In genomic region chr15:70097337-70098169, GRCh38 we compare ENCODE assay signal across 8 cellular contexts. TPM values are rescaled to one million over a fixed set of nuclear protein-coding genes. Genes with fewer than 3 reads are reported as not detected.
A peak's percentile ranks its signal among the peaks of the same experiment; 100 is the strongest.
DNase-seq lines count a peak whose midpoint lies in the region; ATAC-seq and TF ChIP-seq lines count a peak whose summit lies in the region.

Gene TLE3, minus strand, starts transcription at chr15:70097917. Its CDS starts 1,119 bp downstream, at chr15:70096798.

- H3K4me1 ChIP-seq in IMR-90 (ENCODE audit: control insufficient read depth, insufficient read depth, low read length), result peaks cover 33% of the 10 kb centered on the region
- H3K4me1 ChIP-seq in mucosa of descending colon (ENCODE audit: low read depth), result peaks cover 50% of the 10 kb centered on the region

- CTCF ChIA-PET in IMR-90 (lab: Yijun Ruan, JAX), result interaction anchor here (0.9 kb wide), 1 partner anchor 51 kb away, joined by 3 read pairs; no protein-coding TSS in a partner anchor

- H4K5ac ChIP-seq in IMR-90 (ENCODE audit: low read depth, low read length), result peak within 1 kb of the TSS; percentile 51

- in situ Hi-C loops in IMR-90 (cut with MboI; ENCODE audit: low sequenced_read_pairs), result loop anchor here (25.0 kb wide), 1 partner anchor 390 kb away; no protein-coding TSS in a partner anchor

- H3K56ac ChIP-seq in IMR-90 (ENCODE audit: extremely low read depth, insufficient read depth, low read length), result no peak within 1 kb of the TSS

- H3K27me3 ChIP-seq in IMR-90 (ENCODE audit: control insufficient read depth, insufficient read depth, low read length), result peaks cover 5% of the 10 kb centered on the region

- H2BK15ac ChIP-seq in IMR-90 (ENCODE audit: low read depth, low read length), result no peak within 1 kb of the TSS; the same call in 2 of the 3 replicates

- peak within 1 kb of the TSS; percentile 68; the same call in 1 of the 2 replicates for H2AK5ac ChIP-seq in IMR-90 (ENCODE audit: low read depth, low read length)

- H3K9me1 ChIP-seq in IMR-90 (ENCODE audit: insufficient read depth, low read length), result peaks cover 11% of the 10 kb centered on the region; the same call in 1 of the 2 replicates

- H3K36me3 ChIP-seq in IMR-90 (ENCODE audit: control insufficient read depth, insufficient read depth, low read length) (peaks cover 4% of the 10 kb centered on the region; the same call in 1 of the 2 replicates), mucosa of descending colon (ENCODE audit: low read depth) (peaks cover 5% of the 10 kb centered on the region)

- dilution Hi-C loops in IMR-90 (cut with HindIII; ENCODE audit: low sequenced_read_pairs, unreplicated experiment), result no loop called here

- peak within 1 kb of the TSS; percentile 53; the same call in 1 of the 2 replicates for H4K91ac ChIP-seq in IMR-90 (ENCODE audit: insufficient read depth, low read depth, low read length)

- ATAC-seq in GM21526 (IDR thresholded peaks at IDR 0.05; ENCODE audit: low FRiP score, unreplicated experiment), result peak; percentile 51
- ATAC-seq in IMR-90 (ENCODE audit: low read depth), result peak; percentile 52
- ATAC-seq in mucosa of descending colon, result peak; percentile 58

- WGBS in IMR-90 (ENCODE audit: extremely low coverage in 2 of 2, insufficient read length in 1 of 2), 2 experiments, result 0% methylated on average over 13 of the region's 76 CpGs; no CpG with 5 or more reads in 1 of the 2 experiments

- peak within 1 kb of the TSS; percentile 44 for H3K4me2 ChIP-seq in IMR-90 (ENCODE audit: low read depth, low read length)

- peak; percentile 43 for TF ChIP-seq CTCF in IMR-90 (conservative IDR thresholded peaks at IDR 0.05; ENCODE audit: low read depth, low read length)
- TF ChIP-seq CTCF in epithelial cell of esophagus (IDR thresholded peaks at IDR 0.05; ENCODE audit: insufficient read depth, low read depth, low read length, missing control alignments), result peak; percentile 38
- peak; percentile 28 for TF ChIP-seq CTCF in mucosa of descending colon (IDR thresholded peaks at IDR 0.05)

- H3K14ac ChIP-seq in IMR-90 (replicated peaks; ENCODE audit: low read depth, low read length), result 0 out of 2 replicates have a peak within 1 kb of the TSS, but pooled peaks have one; percentile 22

- peaks cover 7 to 27% of the 10 kb centered on the region in 2 experiments; a peak in 3 of 4 replicates for H3K79me1 ChIP-seq in IMR-90 (ENCODE audit: low read depth in 1 of 2, low read length in 2 of 2)

- BruUV-seq in IMR-90 (replicated peaks; lab: Mats Ljungman, UMichigan), result TSS peak; percentile 61

- H3K23ac ChIP-seq in IMR-90 (ENCODE audit: low read depth, low read length), result peak within 1 kb of the TSS; percentile 43; the same call in 1 of the 2 replicates

- H3K18ac ChIP-seq in IMR-90 (ENCODE audit: low read depth, low read length), result peak within 1 kb of the TSS; percentile 30; the same call in 1 of the 2 replicates

- H3K27ac ChIP-seq in IMR-90 (ENCODE audit: insufficient read depth, low read length), result peak within 1 kb of the TSS; percentile 66

- H3K9ac ChIP-seq in IMR-90 (ENCODE audit: low read depth, low read length), result peak within 1 kb of the TSS; percentile 79

- peak within 1 kb of the TSS; percentile 67 for H3K4ac ChIP-seq in IMR-90 (ENCODE audit: low read depth, low read length)

- peak; percentile 91 for TF ChIP-seq POLR2A in IMR-90 (IDR thresholded peaks at IDR 0.05; ENCODE audit: low read depth, low read length)

- TF ChIP-seq RAD21 in IMR-90 (IDR thresholded peaks at IDR 0.05; ENCODE audit: low read length), result peak; percentile 58

- peak within 1 kb of the TSS; percentile 88 for H2AFZ ChIP-seq in IMR-90 (replicated peaks; ENCODE audit: low read length, poor library complexity)

- peak within 1 kb of the TSS; percentile 94 for H3K4me3 ChIP-seq in IMR-90 (ENCODE audit: insufficient read depth, low read depth, low read length)
- peak within 1 kb of the TSS; percentile 76 for H3K4me3 ChIP-seq in epithelial cell of esophagus (ENCODE audit: low read length)
- H3K4me3 ChIP-seq in mucosa of descending colon, result peak within 1 kb of the TSS; percentile 87

- H2BK5ac ChIP-seq in IMR-90 (ENCODE audit: low read depth, low read length, poor library complexity, severe bottlenecking), result peak within 1 kb of the TSS; percentile 69

- H4K20me1 ChIP-seq in IMR-90 (ENCODE audit: insufficient read depth, low read length), result peaks cover 24% of the 10 kb centered on the region

- no peaks in the 10 kb centered on the region for H3K9me3 ChIP-seq in IMR-90 (ENCODE audit: control insufficient read depth, insufficient read depth, low read length)
- no peaks in the 10 kb centered on the region for H3K9me3 ChIP-seq in mucosa of descending colon

- DNase-seq in DMS 273 treated with DMSO at 0.1 percent for 48 hours (lab: John Stamatoyannopoulos, UW) (peak; percentile 95), IMR-90 (peak; percentile 98), OCI-M1 (lab: John Stamatoyannopoulos, UW) (peak; percentile 99), activated T-cell treated with anti-CD3 and anti-CD28 coated beads for 4 hours (peak; percentile 95), epithelial cell of esophagus (ENCODE audit: low read depth) (peak; percentile 99), mucosa of descending colon (peak; percentile 98 to 100 (median 100))
- peak; percentile 95 to 97 for DNase-seq in stimulated activated CD8-positive, alpha-beta memory T cell treated with anti-CD3 and anti-CD28 coated beads, Interleukin-4, amount 100 ng/mL, for 4 hours (ENCODE audit: low read depth in 2 of 2, low spot score in 1 of 2)

- peak within 1 kb of the TSS; percentile 25 to 71; a peak in 2 of 4 replicates for H4K8ac ChIP-seq in IMR-90 (ENCODE audit: low read depth in 2 of 2, low read length in 2 of 2)

- H2BK120ac ChIP-seq in IMR-90 (ENCODE audit: low read depth, low read length), result peak within 1 kb of the TSS; percentile 45; the same call in 1 of the 2 replicates

- POLR2A ChIA-PET in IMR-90 (lab: Charles Lee; ENCODE audit: unreplicated experiment), result interaction anchor here (0.8 kb wide), 1 partner anchor 539 kb away, joined by 4 read pairs; no protein-coding TSS in a partner anchor

- peak within 1 kb of the TSS; percentile 88 for H2AK9ac ChIP-seq in IMR-90 (replicated peaks; ENCODE audit: low read depth, low read length, poor library complexity)

- intact Hi-C loops in IMR-90 (cut with micrococcal nuclease), result loop anchor here (1.0 to 10.0 kb wide), 10 partner anchors 35 to 621 kb away; no protein-coding TSS in a partner anchor
- intact Hi-C loops in mucosa of descending colon (cut with DNase I, micrococcal nuclease), result loop anchor here (10.0 kb wide), 2 partner anchors 227 to 503 kb away; no protein-coding TSS in a partner anchor

- H2BK20ac ChIP-seq in IMR-90 (ENCODE audit: low read depth, low read length), result no peak within 1 kb of the TSS

TF ChIP-seq in IMR-90, 13 proteins besides CTCF, POLR2A, EP300 and RAD21:
- TF ChIP-seq MXI1 (IDR thresholded peaks at IDR 0.05; ENCODE audit: borderline replicate concordance, low read depth, low read length), result peak; percentile 57
- no peak for TF ChIP-seq CHD1 (IDR thresholded peaks at IDR 0.05; ENCODE audit: low read depth, low read length)
- TF ChIP-seq, protein P1, sequence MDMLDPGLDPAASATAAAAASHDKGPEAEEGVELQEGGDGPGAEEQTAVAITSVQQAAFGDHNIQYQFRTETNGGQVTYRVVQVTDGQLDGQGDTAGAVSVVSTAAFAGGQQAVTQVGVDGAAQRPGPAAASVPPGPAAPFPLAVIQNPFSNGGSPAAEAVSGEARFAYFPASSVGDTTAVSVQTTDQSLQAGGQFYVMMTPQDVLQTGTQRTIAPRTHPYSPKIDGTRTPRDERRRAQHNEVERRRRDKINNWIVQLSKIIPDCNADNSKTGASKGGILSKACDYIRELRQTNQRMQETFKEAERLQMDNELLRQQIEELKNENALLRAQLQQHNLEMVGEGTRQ (IDR thresholded peaks at IDR 0.05; ENCODE audit: low read depth, low read length), result peak; percentile 95
- no peak for TF ChIP-seq MAFK (IDR thresholded peaks at IDR 0.05; ENCODE audit: low read depth, low read length)
- 0 out of 2 replicates have a peak, but pooled peaks have one; percentile 28 for TF ChIP-seq MAZ (IDR thresholded peaks at IDR 0.05; ENCODE audit: borderline replicate concordance, low read depth, low read length)
- peak; percentile 12; the same call in 1 of the 2 replicates for TF ChIP-seq NFE2L2 (IDR thresholded peaks at IDR 0.05; ENCODE audit: low read depth, low read length)
- peak; percentile 35 for TF ChIP-seq SMC3 (IDR thresholded peaks at IDR 0.05; ENCODE audit: low read depth, low read length)
- peak; percentile 52; the same call in 1 of the 2 replicates for TF ChIP-seq BHLHE40 (IDR thresholded peaks at IDR 0.05; ENCODE audit: low read depth, low read length)
- TF ChIP-seq FOS (IDR thresholded peaks at IDR 0.05; ENCODE audit: low read depth, low read length), result peak; percentile 66; the same call in 1 of the 2 replicates
- no peak for TF ChIP-seq CEBPB (IDR thresholded peaks at IDR 0.05; ENCODE audit: low read depth, low read length)
- TF ChIP-seq RCOR1 (IDR thresholded peaks at IDR 0.05; ENCODE audit: insufficient replicate concordance, low read length), result no peak
- TF ChIP-seq, protein P2, sequence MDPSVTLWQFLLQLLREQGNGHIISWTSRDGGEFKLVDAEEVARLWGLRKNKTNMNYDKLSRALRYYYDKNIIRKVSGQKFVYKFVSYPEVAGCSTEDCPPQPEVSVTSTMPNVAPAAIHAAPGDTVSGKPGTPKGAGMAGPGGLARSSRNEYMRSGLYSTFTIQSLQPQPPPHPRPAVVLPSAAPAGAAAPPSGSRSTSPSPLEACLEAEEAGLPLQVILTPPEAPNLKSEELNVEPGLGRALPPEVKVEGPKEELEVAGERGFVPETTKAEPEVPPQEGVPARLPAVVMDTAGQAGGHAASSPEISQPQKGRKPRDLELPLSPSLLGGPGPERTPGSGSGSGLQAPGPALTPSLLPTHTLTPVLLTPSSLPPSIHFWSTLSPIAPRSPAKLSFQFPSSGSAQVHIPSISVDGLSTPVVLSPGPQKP (IDR thresholded peaks at IDR 0.05; ENCODE audit: borderline replicate concordance, low read depth, low read length), result no peak
- no peak for TF ChIP-seq RFX5 (IDR thresholded peaks at IDR 0.05; ENCODE audit: low read depth, low read length)

RNA-seq across cellular contexts. Expression of gene TLE3, which starts in this region (rescaled TPM):
- total RNA-seq in IMR-90 (2012; rRNA removed), result 5.6 and 6.5 TPM in 2 replicates
- 15.2 and 16.3 TPM in 2 replicates for polyA plus RNA-seq in IMR-90 (2012; rRNA removed)
- polyA plus RNA-seq in IMR-90 (2012; cell fraction: cytosol; rRNA removed), result 15.9 and 20.8 TPM in 2 replicates
- 43.1 and 63.1 TPM in 2 replicates for polyA plus RNA-seq in IMR-90 (2012; cell fraction: nucleus; rRNA removed; ENCODE audit: low replicate concordance)
- total RNA-seq in mucosa of descending colon, result 100 to 1,000 TPM in 2 of 3 donors, 10 to 100 TPM in 1; 77.6 to 123 (median 103) TPM

Comparison
In these comparisons a context has a peak if more than half of its experiments do, and no peak if none do; other contexts are left out.
1. Peak in every context shown above with its lines: DNase-seq, ATAC-seq, H3K4me3 ChIP-seq and H3K27ac ChIP-seq.
2. RNA of gene TLE3 (total RNA-seq): 77.6 to 123 TPM in mucosa of descending colon; 5.6 to 6.5 TPM in IMR-90; every median in the first group is over 10 times any median in the second.